17 cellular contexts compared by ENCODE assay signal in the genomic region with DNA sequence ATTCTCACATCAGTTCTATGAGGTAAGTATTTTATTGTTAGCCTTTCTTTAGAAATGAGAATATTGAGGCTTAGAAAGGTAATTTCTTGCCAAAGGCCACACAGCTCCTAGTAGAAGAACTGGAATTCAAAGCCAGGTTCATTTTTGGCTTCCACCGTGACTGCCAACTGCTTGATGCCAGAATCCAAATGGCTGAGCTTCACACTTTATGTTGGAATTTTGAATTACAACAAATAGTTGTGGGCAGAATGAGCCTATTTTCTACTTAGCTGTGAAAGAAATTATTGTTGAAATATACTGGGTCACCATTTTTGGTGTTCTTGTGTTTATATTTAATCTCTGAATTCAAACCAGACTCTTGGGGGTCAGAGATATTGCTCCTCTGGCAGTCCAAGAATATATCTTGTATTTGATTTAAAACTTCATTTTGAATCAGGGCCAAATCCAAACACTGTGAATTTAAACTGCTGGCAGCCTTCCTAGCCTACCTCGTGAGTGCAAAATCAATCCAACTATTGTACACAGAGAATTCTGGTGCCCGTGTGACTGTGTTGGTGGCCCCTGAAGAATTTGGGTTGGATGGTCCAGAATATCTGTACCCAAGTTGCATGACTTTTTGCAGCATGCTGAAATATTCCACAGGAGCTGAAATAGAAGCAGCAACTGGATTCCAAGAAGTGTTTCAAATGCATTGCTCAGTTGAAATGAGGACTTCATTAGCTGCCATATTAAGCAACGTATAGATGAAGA. TPM values are rescaled to one million over a fixed set of nuclear protein-coding genes. Genes with fewer than 3 reads are reported as not detected.
DNase-seq lines count a peak whose midpoint lies in the region; ATAC-seq and TF ChIP-seq lines count a peak whose summit lies in the region.
"Had no signal": no experiment of that assay in that cellular context is flagged by ENCODE, and none has a peak within 500 bp of the region (broad histone marks: within the 10 kb centered on the region; RNA-seq: fewer than 3 reads in every experiment).

No MANE protein-coding gene starts in this region.

- H3K9me3 ChIP-seq in adrenal gland (replicated peaks in 1 of 3): no peaks in the 10 kb centered on the region
- no peaks in the 10 kb centered on the region for H3K9me3 ChIP-seq in fibroblast of lung (ENCODE audit: control insufficient read depth, insufficient read depth, low read depth, low read length)

- H3K36me3 ChIP-seq in adrenal gland (replicated peaks in 1 of 2): no peaks in the 10 kb centered on the region
- no peaks in the 10 kb centered on the region for H3K36me3 ChIP-seq in fibroblast of lung (ENCODE audit: control insufficient read depth, insufficient read depth, low read length)
- H3K36me3 ChIP-seq: neural progenitor cell had no signal

- no peaks in the 10 kb centered on the region for H4K20me1 ChIP-seq in fibroblast of lung (ENCODE audit: control insufficient read depth, extremely low read depth, insufficient read depth, low read length)

- 31 to 52% (median 34%) methylated on average over 4 of the region's 4 CpGs for WGBS in adrenal gland, 4 donors

- in situ Hi-C loops in G401 (cut with HindIII; ENCODE audit: low sequenced_read_pairs): no loop called here

- no peak overlapping the region for H3K4me2 ChIP-seq in fibroblast of lung (ENCODE audit: extremely low read depth, insufficient read depth, low read length)
- H3K4me2 ChIP-seq: neural progenitor cell had no signal

- intact Hi-C loops in adrenal gland (cut with DNase I): no loop called here
- intact Hi-C loops in sciatic nerve (cut with DNase I): no loop called here

- H3K4me1 ChIP-seq in adrenal gland (replicated peaks in 1 of 2) (peaks cover 0 to 13% of the 10 kb centered on the region in 2 donors), fibroblast of lung (ENCODE audit: control insufficient read depth, extremely low read depth, insufficient read depth, low read length) (peaks cover 5% of the 10 kb centered on the region)
- H3K4me1 ChIP-seq: neural progenitor cell had no signal

- no peak for TF ChIP-seq POLR2A in adrenal gland (IDR thresholded peaks at IDR 0.05)

- ATAC-seq in sciatic nerve: peak; percentile 34
- ATAC-seq in HG02938 (IDR thresholded peaks at IDR 0.05; ENCODE audit: unreplicated experiment): no peak
- ATAC-seq: stimulated activated naive B cell treated with anti-CD40 and anti-IgM and Interleukin-4, amounts not matched to agents 10 μg/mL and 1 μg/mL and 100 μg/mL, for 72 hours had no signal

- no peak overlapping the region for H3K9ac ChIP-seq in fibroblast of lung (ENCODE audit: insufficient read depth, low read length)
- H3K9ac ChIP-seq: neural progenitor cell had no signal

- DNase-seq in G401 (ENCODE audit: low spot score) (peak; percentile 42), adrenal gland (peak in 1 of 7 donors; percentile 47), fibroblast of lung (ENCODE audit: low read depth in 2 of 2) (peak; percentile 51 to 65), sciatic nerve (ENCODE audit: low spot score) (no peak), dedifferentiated amniotic fluid mesenchymal stem cell (ENCODE audit: extremely low spot score) (no peak), SKM-1 (lab: John Stamatoyannopoulos, UW; ENCODE audit: unreplicated experiment) (no peak)
- DNase-seq in stimulated activated CD4-positive, alpha-beta T cell treated with anti-CD3 and anti-CD28 coated beads, Interleukin-12 subunit alpha, Interleukin-12 subunit beta, amount 100 ng/mL, for 4 hours: no peak
- DNase-seq: activated CD8-positive, alpha-beta memory T cell treated with anti-CD3 and anti-CD28 coated beads for 24 hours; activated gamma-delta T cell treated with Interleukin-2 at 50 U/mL for 16 hours; left ventricle myocardium superior; NK-92 treated with Interleukin-12 subunit alpha and Interleukin-12 subunit beta, amount 100 ng/mL, for 24 hours; stimulated activated naive B cell treated with anti-CD40 and anti-IgM and Interleukin-4, amounts not matched to agents 10 μg/mL and 1 μg/mL and 100 μg/mL, for 72 hours had no signal

- no peak for TF ChIP-seq CTCF in adrenal gland (IDR thresholded peaks at IDR 0.05)
- TF ChIP-seq CTCF in fibroblast of lung (conservative IDR thresholded peaks at IDR 0.05 in 1 of 2, IDR thresholded peaks at IDR 0.05 in 1 of 2; ENCODE audit: low read depth in 1 of 2, low read length in 2 of 2): no peak

- H3K4me3 ChIP-seq in adrenal gland (no peak overlapping the region), fibroblast of lung (replicated peaks in 1 of 4; ENCODE audit: control extremely low read depth in 1 of 4, insufficient read depth in 1 of 4, low read depth in 3 of 4, low read length in 4 of 4) (no peak overlapping the region)
- H3K4me3 ChIP-seq: neural progenitor cell, SK-N-MC had no signal

- H3K79me2 ChIP-seq in fibroblast of lung (ENCODE audit: control insufficient read depth, insufficient read depth, low read length): no peaks in the 10 kb centered on the region

- H3K27ac ChIP-seq in adrenal gland (peak overlapping the region in 3 of 5 donors; percentile 3 to 55 (median 19)), fibroblast of lung (ENCODE audit: insufficient read depth, low read length) (no peak overlapping the region)
- H3K27ac ChIP-seq: epithelial cell of prostate, neural progenitor cell, SK-N-MC had no signal

- H3K27me3 ChIP-seq in adrenal gland: no peaks in the 10 kb centered on the region
- H3K27me3 ChIP-seq in fibroblast of lung (ENCODE audit: control insufficient read depth, insufficient read depth, low read length): no peaks in the 10 kb centered on the region
- H3K27me3 ChIP-seq: neural progenitor cell had no signal

- no peak overlapping the region for H2AFZ ChIP-seq in fibroblast of lung (ENCODE audit: low read length)
- H2AFZ ChIP-seq: neural progenitor cell had no signal

RNA-seq across cellular contexts. Expression of a gene that starts 35.6 kb away (rescaled TPM):
- total RNA-seq in G401 (2014; rRNA removed; shearing (Covaris generic)): 12.7 and 30.4 TPM in 2 replicates
- total RNA-seq in adrenal gland (10 to 100 TPM; 19.9 to 53.4 (median 36.8) TPM), fibroblast of lung (149 and 205 TPM in 2 replicates), sciatic nerve (141 TPM)
- polyA plus RNA-seq in adrenal gland (10 to 100 TPM; 17.0 to 58.3 (median 23.3) TPM), fibroblast of lung (87.8 and 97.4 TPM in 2 replicates)
- 48.3 and 50.4 TPM in 2 replicates for polyA plus RNA-seq in fibroblast of lung (2012)
- polyA minus RNA-seq in fibroblast of lung (ENCODE audit: low replicate concordance): 35.1 and 63.6 TPM in 2 replicates

RNA-seq across cellular contexts. Expression of a gene that starts 40.8 kb away (rescaled TPM):
- not detected in 2 replicates for total RNA-seq in G401 (2014; rRNA removed; shearing (Covaris generic))
- total RNA-seq in adrenal gland: 10 to 100 TPM in 1 of 8 donors, 1 to 10 TPM in 4, under 1 TPM in 3; 0.35 to 10.3 (median 1.1) TPM
- 1 to 10 TPM in 2 of 3 donors, under 1 TPM in 1; 0.16 to 3.0 (median 2.1) TPM for polyA plus RNA-seq in adrenal gland
- total RNA-seq in fibroblast of lung: under 0.01 TPM in 1 of 2 replicates, not detected in the other
- not detected in 2 replicates for polyA plus RNA-seq in fibroblast of lung
- polyA plus RNA-seq in fibroblast of lung (2012): not detected in 2 replicates
- polyA minus RNA-seq in fibroblast of lung (ENCODE audit: low replicate concordance): not detected in 2 replicates
- not detected for total RNA-seq in sciatic nerve
- total RNA-seq: HT-29, left ventricle myocardium superior had no signal

Comparison
In these comparisons a context has a peak if more than half of its experiments do, and no peak if none do; other contexts are left out.
1. DNase-seq: peak in G401 (single experiment) and fibroblast of lung (2 of 2); none in sciatic nerve (single experiment), dedifferentiated amniotic fluid mesenchymal stem cell (single experiment), SKM-1 (single experiment) and stimulated activated CD4-positive, alpha-beta T cell treated with anti-CD3 and anti-CD28 coated beads, Interleukin-12 subunit alpha, Interleukin-12 subunit beta, amount 100 ng/mL, for 4 hours (single experiment).